ENCODE assay signal across 8 cellular contexts in the genomic region with DNA sequence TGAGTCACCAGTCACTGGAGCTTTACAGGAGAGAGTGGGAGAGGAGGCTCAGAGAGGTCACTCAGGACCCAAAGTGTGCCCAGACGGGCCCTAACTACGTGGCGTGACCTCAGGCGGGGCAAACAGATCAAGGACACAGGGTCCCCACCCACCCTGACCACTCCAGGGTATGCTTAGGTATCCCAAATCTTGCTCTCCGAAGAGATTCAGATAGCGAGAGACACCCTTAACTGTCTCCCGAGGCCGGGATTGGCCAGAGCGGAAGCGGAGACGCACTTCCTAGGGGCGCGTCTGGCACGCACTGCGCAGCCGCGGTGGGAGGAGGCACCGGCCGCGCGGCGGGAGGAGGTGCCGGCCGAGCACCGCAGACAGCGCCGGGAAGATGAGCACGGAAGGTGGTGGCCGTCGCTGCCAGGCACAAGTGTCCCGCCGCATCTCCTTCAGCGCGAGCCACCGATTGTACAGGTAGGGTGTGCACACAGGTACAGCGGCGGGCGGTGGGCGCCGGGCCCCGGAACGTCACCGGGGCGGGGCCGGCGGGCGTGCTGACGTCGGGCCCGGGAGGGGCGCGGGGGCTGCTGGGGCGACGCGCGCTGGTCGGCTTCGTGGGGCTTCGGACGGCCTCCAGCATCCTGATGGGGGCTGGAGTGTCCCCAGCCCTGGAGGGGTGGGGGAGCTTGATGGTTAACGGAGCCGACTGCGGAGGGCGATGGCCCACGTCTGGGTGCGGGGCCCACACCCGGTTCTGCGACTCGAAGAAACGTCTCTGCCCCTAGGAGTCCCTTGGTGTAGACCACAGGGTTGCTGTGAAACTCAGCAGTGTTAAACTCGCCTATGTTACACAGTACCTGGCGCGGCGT. TPM values are rescaled to one million over a fixed set of nuclear protein-coding genes. Genes with fewer than 3 reads are reported as not detected.
DNase-seq lines count a peak whose midpoint lies in the region; ATAC-seq and TF ChIP-seq lines count a peak whose summit lies in the region.

Gene PTS (plus strand): TSS at position 367 of the 860 bp plus-strand sequence. CDS start 16 bp downstream, at position 383.

- peaks cover 12% of the 10 kb centered on the region for H3K36me3 ChIP-seq in muscle layer of colon (ENCODE audit: insufficient read depth, low read length)

- peak within 1 kb of the TSS; percentile 87 to 96 for H3K4me3 ChIP-seq in muscle layer of colon (ENCODE audit: low read depth in 1 of 2, low read length in 2 of 2)

- peak; percentile 95 for ATAC-seq in GM21576 (IDR thresholded peaks at IDR 0.05; ENCODE audit: unreplicated experiment)

- H3K27me3 ChIP-seq in muscle layer of colon (ENCODE audit: control insufficient read depth in 1 of 2, insufficient read depth in 2 of 2, low read length in 2 of 2) = no peaks in the 10 kb centered on the region

- peak; percentile 95 for TF ChIP-seq POLR2A in erythroblast (IDR thresholded peaks at IDR 0.05; ENCODE audit: low read length)

- no peaks in the 10 kb centered on the region for H3K27me3 Mint-ChIP-seq in IgD-negative memory B cell
- no peaks in the 10 kb centered on the region for H3K27me3 Mint-ChIP-seq in activated T-cell treated with anti-CD3 and anti-CD28 coated beads, Interleukin-2, amount 50 U/mL, for 24 hours

- H3K9ac ChIP-seq in muscle layer of colon (ENCODE audit: low read length) = peak within 1 kb of the TSS; percentile 92

- no peaks in the 10 kb centered on the region for H3K9me3 Mint-ChIP-seq in IgD-negative memory B cell
- H3K9me3 Mint-ChIP-seq in activated T-cell treated with anti-CD3 and anti-CD28 coated beads, Interleukin-2, amount 50 U/mL, for 24 hours = no peaks in the 10 kb centered on the region

- H3K27ac ChIP-seq in muscle layer of colon (ENCODE audit: low read depth, low read length) = peak within 1 kb of the TSS; percentile 93

- H3K27ac Mint-ChIP-seq in IgD-negative memory B cell = peak within 1 kb of the TSS; percentile 98 to 99 (median 99)
- H3K27ac Mint-ChIP-seq in activated T-cell treated with anti-CD3 and anti-CD28 coated beads, Interleukin-2, amount 50 U/mL, for 24 hours = peak within 1 kb of the TSS; percentile 97

- DNase-seq in DMS153 treated with DMSO at 0.1 percent for 48 hours (lab: John Stamatoyannopoulos, UW; ENCODE audit: unreplicated experiment) (peak; percentile 47), erythroblast (lab: John Stamatoyannopoulos, UW) (peak; percentile 90 to 93)
- DNase-seq in activated T-cell treated with anti-CD3 and anti-CD28 coated beads, Interleukin-2, amount 50 U/mL, for 24 hours = peak; percentile 89
- DNase-seq in stimulated activated CD8-positive, alpha-beta memory T cell treated with anti-CD3 and anti-CD28 coated beads, Interleukin-7, amount 100 ng/mL, for 1 hour (ENCODE audit: low read depth in 2 of 2) = peak; percentile 59 to 70

- peaks cover 12 to 16% (median 13%) of the 10 kb centered on the region in 3 donors for H3K4me1 Mint-ChIP-seq in IgD-negative memory B cell
- H3K4me1 Mint-ChIP-seq in activated T-cell treated with anti-CD3 and anti-CD28 coated beads, Interleukin-2, amount 50 U/mL, for 24 hours (ENCODE audit: low read depth) = peaks cover 34% of the 10 kb centered on the region

- no peaks in the 10 kb centered on the region for H3K9me3 ChIP-seq in muscle layer of colon (ENCODE audit: low read length)

- H3K4me1 ChIP-seq in muscle layer of colon (ENCODE audit: insufficient read depth, low read length) = peaks cover 15% of the 10 kb centered on the region

- H3K36me3 Mint-ChIP-seq in IgD-negative memory B cell = peaks cover 4% of the 10 kb centered on the region
- peaks cover 48% of the 10 kb centered on the region for H3K36me3 Mint-ChIP-seq in activated T-cell treated with anti-CD3 and anti-CD28 coated beads, Interleukin-2, amount 50 U/mL, for 24 hours (ENCODE audit: low read depth)

- peak within 1 kb of the TSS; percentile 93 to 99 (median 96) for H3K4me3 Mint-ChIP-seq in IgD-negative memory B cell
- peak within 1 kb of the TSS; percentile 90 for H3K4me3 Mint-ChIP-seq in activated T-cell treated with anti-CD3 and anti-CD28 coated beads, Interleukin-2, amount 50 U/mL, for 24 hours

TF ChIP-seq in PFSK-1, 5 proteins besides CTCF, POLR2A, EP300 and RAD21:
- 0 out of 2 replicates have a peak, but pooled peaks have one; percentile 15 for TF ChIP-seq SIN3A (IDR thresholded peaks at IDR 0.05; ENCODE audit: borderline replicate concordance, insufficient read depth, low read length)
- peak; percentile 61; the same call in 1 of the 2 replicates for TF ChIP-seq TAF1 (IDR thresholded peaks at IDR 0.05; ENCODE audit: borderline replicate concordance, insufficient read depth, low read length)
- peak; percentile 92 for TF ChIP-seq FOXP2 (optimal IDR thresholded peaks at IDR 0.05; ENCODE audit: borderline replicate concordance, extremely low read depth, extremely low read length, insufficient read depth)
- TF ChIP-seq REST (IDR thresholded peaks at IDR 0.05; ENCODE audit: insufficient read depth in 1 of 2, low read depth in 2 of 2, low read length in 2 of 2) = 0 out of 4 replicates have a peak, but pooled peaks have one; percentile 13 to 69
- TF ChIP-seq POLR2AphosphoS5 (IDR thresholded peaks at IDR 0.05; ENCODE audit: low read depth, low read length) = peak; percentile 95
TF ChIP-seq in PFSK-1: peak in this region for 5.

RNA-seq across cellular contexts. Expression of gene PTS, which starts in this region (rescaled TPM):
- polyA plus RNA-seq in IgD-negative memory B cell = 11.4 TPM
- 57.1 TPM for polyA plus RNA-seq in PFSK-1 (2012; ENCODE audit: insufficient read length, low read depth)

Comparison
In these comparisons a context has a peak if more than half of its experiments do, and no peak if none do; other contexts are left out.
1. Peak in every context shown above with its lines: DNase-seq, ATAC-seq, H3K4me3 ChIP-seq and H3K27ac ChIP-seq.